Comparison of ENCODE assay signal across 8 cellular contexts in genomic region chr9:98707158-98708102, GRCh38. TPM values are rescaled to one million over a fixed set of nuclear protein-coding genes. Genes with fewer than 3 reads are reported as not detected.
DNase-seq lines count a peak whose midpoint lies in the region; ATAC-seq and TF ChIP-seq lines count a peak whose summit lies in the region.

No MANE protein-coding gene starts in this region.

- intact Hi-C loops in thyroid gland (cut with DNase I) = loop anchor here (5.0 kb wide), 1 partner anchor 390 kb away; no protein-coding TSS in a partner anchor

- no peaks in the 10 kb centered on the region for H3K36me3 ChIP-seq in kidney epithelial cell (ENCODE audit: control insufficient read depth, insufficient read depth, low read length)
- H3K36me3 ChIP-seq in thyroid gland = no peaks in the 10 kb centered on the region
- no peaks in the 10 kb centered on the region for H3K36me3 ChIP-seq in effector memory CD4-positive, alpha-beta T cell (ENCODE audit: control insufficient read depth, insufficient read depth, low read length)

- H3K4me1 ChIP-seq in thyroid gland = peaks cover 6 to 19% of the 10 kb centered on the region in 2 donors
- H3K4me1 ChIP-seq in effector memory CD4-positive, alpha-beta T cell (ENCODE audit: control insufficient read depth, insufficient read depth, low read length, poor library complexity, severe bottlenecking) = peaks cover 3% of the 10 kb centered on the region

- ATAC-seq in GM19452 (IDR thresholded peaks at IDR 0.05; ENCODE audit: unreplicated experiment) = no peak

- DNase-seq in AG09309 (ENCODE audit: low read depth) = peak; percentile 16
- peak; percentile 54 for DNase-seq in NCI-H226
- DNase-seq in cardiac fibroblast (ENCODE audit: low read depth in 2 of 2) = peak; percentile 88 to 89
- DNase-seq in kidney epithelial cell (ENCODE audit: low read depth) = peak; percentile 10
- peak; percentile 83 to 89 for DNase-seq in thyroid gland
- no peak for DNase-seq in effector memory CD4-positive, alpha-beta T cell

- peak overlapping the region; percentile 26 for H3K4me3 ChIP-seq in AG09309 (ENCODE audit: control insufficient read depth, low read depth, low read length)
- no peak overlapping the region for H3K4me3 ChIP-seq in GM12875 (ENCODE audit: low read depth, low read length)
- peak overlapping the region; percentile 50 to 51 for H3K4me3 ChIP-seq in cardiac fibroblast (replicated peaks in 1 of 2; ENCODE audit: low read depth in 2 of 2, low read length in 2 of 2)
- peak overlapping the region; percentile 8 for H3K4me3 ChIP-seq in kidney epithelial cell (ENCODE audit: low read depth, low read length)
- no peak overlapping the region for H3K4me3 ChIP-seq in thyroid gland (replicated peaks in 1 of 3)
- H3K4me3 ChIP-seq in effector memory CD4-positive, alpha-beta T cell (ENCODE audit: insufficient read depth, low read depth, low read length, poor library complexity, severe bottlenecking) = no peak overlapping the region

- no peak for TF ChIP-seq POLR2A in thyroid gland (IDR thresholded peaks at IDR 0.05)

- 4% methylated on average over 19 to 20 of the region's 79 CpGs for WGBS in thyroid gland, 2 donors

- TF ChIP-seq CTCF in AG09309 (IDR thresholded peaks at IDR 0.05; ENCODE audit: control insufficient read depth, insufficient read depth, low read depth, low read length, missing control alignments) = peak; percentile 73
- TF ChIP-seq CTCF in GM12875 (IDR thresholded peaks at IDR 0.05; ENCODE audit: borderline replicate concordance, insufficient read depth, low read depth, low read length) = peak; percentile 67
- TF ChIP-seq CTCF in cardiac fibroblast (IDR thresholded peaks at IDR 0.05; ENCODE audit: low read depth, low read length) = peak; percentile 82
- TF ChIP-seq CTCF in kidney epithelial cell (IDR thresholded peaks at IDR 0.05; ENCODE audit: insufficient read depth, low read length, poor library complexity, severe bottlenecking) = peak; percentile 71
- peak; percentile 21 to 79 (median 64) for TF ChIP-seq CTCF in thyroid gland (IDR thresholded peaks at IDR 0.05)

- H3K27ac ChIP-seq in thyroid gland = no peak overlapping the region
- H3K27ac ChIP-seq in effector memory CD4-positive, alpha-beta T cell (ENCODE audit: insufficient read depth, low read length, poor library complexity, severe bottlenecking) = no peak overlapping the region

- H3K9me3 ChIP-seq in thyroid gland = no peaks in the 10 kb centered on the region
- H3K9me3 ChIP-seq in effector memory CD4-positive, alpha-beta T cell (ENCODE audit: control insufficient read depth, low read length) = no peaks in the 10 kb centered on the region

- peaks cover 60% of the 10 kb centered on the region for H3K27me3 ChIP-seq in kidney epithelial cell (ENCODE audit: control insufficient read depth, insufficient read depth, low read length)
- H3K27me3 ChIP-seq in thyroid gland = peaks cover 4% of the 10 kb centered on the region
- H3K27me3 ChIP-seq in effector memory CD4-positive, alpha-beta T cell (replicated peaks; ENCODE audit: control insufficient read depth, insufficient read depth, low read length, poor library complexity, severe bottlenecking) = peaks cover 13% of the 10 kb centered on the region

RNA-seq across cellular contexts. Expression of gene GABBR2, which starts 1.3 kb away (rescaled TPM):
- total RNA-seq in kidney epithelial cell (9.7 and 10.8 TPM in 2 replicates), thyroid gland (10 to 100 TPM in 2 of 4 donors, 1 to 10 TPM in 2; 2.4 to 13.6 (median 10.0) TPM)

Comparison
In these comparisons a context has a peak if more than half of its experiments do, and no peak if none do; other contexts are left out.
1. DNase-seq: peak in AG09309 (single experiment), NCI-H226 (single experiment), cardiac fibroblast (2 of 2), kidney epithelial cell (single experiment) and thyroid gland (2 of 2); none in effector memory CD4-positive, alpha-beta T cell (0 of 3).
2. H3K4me3 ChIP-seq: peak in AG09309 (single experiment), cardiac fibroblast (2 of 2) and kidney epithelial cell (single experiment); none in GM12875 (single experiment), thyroid gland (0 of 3) and effector memory CD4-positive, alpha-beta T cell (single experiment).
3. Peak in every context shown above with its lines, with median percentiles within 50 percentile points of each other: CTCF ChIP-seq.